Comparison of ENCODE assay signal across 1 cellular context in the genomic region with DNA sequence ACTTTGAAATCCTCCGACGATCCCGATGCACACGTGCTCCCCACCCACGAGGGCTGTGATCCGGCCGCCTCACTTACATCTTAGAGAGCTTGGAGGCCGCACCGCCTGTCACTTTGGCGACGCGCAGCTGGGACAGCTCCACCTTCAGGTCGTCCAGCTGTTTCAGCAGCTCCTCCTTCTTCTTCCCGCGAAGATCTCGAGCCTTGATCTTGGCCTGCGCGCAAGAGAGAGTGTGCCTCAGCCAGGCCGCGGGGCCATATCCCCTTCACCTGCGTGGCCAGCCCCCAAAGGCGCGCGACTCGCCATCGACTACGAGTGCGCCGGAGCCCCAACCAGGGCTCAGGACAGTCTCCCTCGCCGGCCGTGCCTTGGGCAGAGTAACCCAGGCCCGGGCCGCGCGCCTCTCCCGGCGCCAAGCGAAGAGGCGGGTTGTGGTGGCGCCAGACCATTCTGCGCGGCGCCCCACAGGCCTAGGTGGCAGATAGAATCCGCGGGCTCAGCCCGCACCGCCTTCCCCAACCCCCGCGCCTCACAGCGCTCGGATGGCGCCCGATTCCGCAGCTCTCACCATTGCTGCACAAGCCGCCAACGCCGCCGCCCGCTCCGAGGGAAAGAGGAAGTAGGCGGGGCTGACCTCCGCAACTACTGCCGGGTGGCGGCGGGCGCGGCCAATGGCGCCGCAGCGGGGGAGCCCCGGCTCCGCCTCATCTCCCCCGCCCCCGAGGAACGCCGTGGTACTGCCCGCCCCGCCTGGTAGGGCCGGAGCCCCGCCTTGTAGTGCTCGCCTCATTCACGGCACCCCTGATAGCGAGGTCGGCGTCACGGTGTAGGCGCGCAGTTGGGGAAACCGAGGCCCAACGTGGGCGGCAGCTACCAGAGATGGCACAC.
TF ChIP-seq lines count a peak whose summit lies in the region.

A gene (plus strand): TSS at position 789 of the 888 bp plus-strand sequence. CDS start 7,161 bp downstream, outside the sequence.
A gene (minus strand): TSS at position 616 of the 888 bp plus-strand sequence. CDS start 45 bp downstream, at position 571.

TF ChIP-seq in HepG2, 621 proteins besides CTCF, POLR2A, EP300 and RAD21 (continues in another document):
- peak; percentile 99 for TF ChIP-seq SPEN (CRISPR knock-in tag; IDR thresholded peaks at IDR 0.05; ENCODE audit: low read depth)
- TF ChIP-seq SMAD3 (CRISPR knock-in tag; IDR thresholded peaks at IDR 0.05): peak; percentile 37; the same call in 1 of the 2 replicates
- peak; percentile 63 for TF ChIP-seq ELF3 (CRISPR knock-in tag; IDR thresholded peaks at IDR 0.05)
- no peak for TF ChIP-seq ARNT (IDR thresholded peaks at IDR 0.05)
- TF ChIP-seq ADNP (CRISPR knock-in tag; IDR thresholded peaks at IDR 0.05): no peak
- no peak for TF ChIP-seq SMYD3 (CRISPR knock-in tag; IDR thresholded peaks at IDR 0.05)
- peak; percentile 76 for TF ChIP-seq ZFP82 (CRISPR knock-in tag; IDR thresholded peaks at IDR 0.05; ENCODE audit: borderline replicate concordance)
- peak; percentile 24 for TF ChIP-seq KLF12 (CRISPR knock-in tag; IDR thresholded peaks at IDR 0.05; ENCODE audit: borderline replicate concordance)
- TF ChIP-seq TBX3 (IDR thresholded peaks at IDR 0.05; ENCODE audit: borderline replicate concordance): no peak
- TF ChIP-seq ZNF747 (CRISPR knock-in tag; IDR thresholded peaks at IDR 0.05; ENCODE audit: borderline replicate concordance): peak; percentile 64; the same call in 1 of the 2 replicates
- peak; percentile 86; the same call in 1 of the 2 replicates for TF ChIP-seq ZNF557 (CRISPR knock-in tag; IDR thresholded peaks at IDR 0.05)
- peak; percentile 85; the same call in 1 of the 2 replicates for TF ChIP-seq NAIF1 (CRISPR knock-in tag; IDR thresholded peaks at IDR 0.05; ENCODE audit: borderline replicate concordance)
- 0 out of 2 replicates have a peak, but pooled peaks have one; percentile 24 for TF ChIP-seq HOXA9 (CRISPR knock-in tag; IDR thresholded peaks at IDR 0.05; ENCODE audit: borderline replicate concordance)
- TF ChIP-seq GZF1 (CRISPR knock-in tag; IDR thresholded peaks at IDR 0.05): peak; percentile 78; the same call in 1 of the 2 replicates
- peak; percentile 61; the same call in 1 of the 2 replicates for TF ChIP-seq ZSCAN25 (CRISPR knock-in tag; IDR thresholded peaks at IDR 0.05)
- no peak for TF ChIP-seq KDM3A (CRISPR knock-in tag; IDR thresholded peaks at IDR 0.05; ENCODE audit: low read depth)
- TF ChIP-seq, protein P1, sequence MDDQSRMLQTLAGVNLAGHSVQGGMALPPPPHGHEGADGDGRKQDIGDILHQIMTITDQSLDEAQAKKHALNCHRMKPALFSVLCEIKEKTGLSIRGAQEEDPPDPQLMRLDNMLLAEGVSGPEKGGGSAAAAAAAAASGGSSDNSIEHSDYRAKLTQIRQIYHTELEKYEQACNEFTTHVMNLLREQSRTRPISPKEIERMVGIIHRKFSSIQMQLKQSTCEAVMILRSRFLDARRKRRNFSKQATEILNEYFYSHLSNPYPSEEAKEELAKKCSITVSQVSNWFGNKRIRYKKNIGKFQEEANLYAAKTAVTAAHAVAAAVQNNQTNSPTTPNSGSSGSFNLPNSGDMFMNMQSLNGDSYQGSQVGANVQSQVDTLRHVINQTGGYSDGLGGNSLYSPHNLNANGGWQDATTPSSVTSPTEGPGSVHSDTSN (CRISPR knock-in tag; IDR thresholded peaks at IDR 0.05; ENCODE audit: borderline replicate concordance): no peak
- 0 out of 2 replicates have a peak, but pooled peaks have one; percentile 4 for TF ChIP-seq STAG1 (CRISPR knock-in tag; IDR thresholded peaks at IDR 0.05)
- peak; percentile 91; the same call in 1 of the 2 replicates for TF ChIP-seq POLR2AphosphoS2 (IDR thresholded peaks at IDR 0.05; ENCODE audit: low read depth, low read length)
- no peak for TF ChIP-seq SOX6 (IDR thresholded peaks at IDR 0.05)
- peak; percentile 66 for TF ChIP-seq SOX6 (CRISPR knock-in tag; IDR thresholded peaks at IDR 0.05)
- peak; percentile 75; the same call in 1 of the 2 replicates for TF ChIP-seq ZNF737 (CRISPR knock-in tag; IDR thresholded peaks at IDR 0.05; ENCODE audit: borderline replicate concordance)
- peak; percentile 82 for TF ChIP-seq HNRNPK (IDR thresholded peaks at IDR 0.05; ENCODE audit: low read depth, low read length, poor library complexity, severe bottlenecking)
- TF ChIP-seq GABPA (IDR thresholded peaks at IDR 0.05; ENCODE audit: low read depth, low read length): no peak
- peak; percentile 89 for TF ChIP-seq GABPA (CRISPR knock-in tag; IDR thresholded peaks at IDR 0.05; ENCODE audit: low read depth)
- TF ChIP-seq ZNF749 (CRISPR knock-in tag; IDR thresholded peaks at IDR 0.05; ENCODE audit: borderline replicate concordance): peak; percentile 88; the same call in 1 of the 2 replicates
- no peak for TF ChIP-seq SIX4 (CRISPR knock-in tag; IDR thresholded peaks at IDR 0.05)
- TF ChIP-seq, protein P2, sequence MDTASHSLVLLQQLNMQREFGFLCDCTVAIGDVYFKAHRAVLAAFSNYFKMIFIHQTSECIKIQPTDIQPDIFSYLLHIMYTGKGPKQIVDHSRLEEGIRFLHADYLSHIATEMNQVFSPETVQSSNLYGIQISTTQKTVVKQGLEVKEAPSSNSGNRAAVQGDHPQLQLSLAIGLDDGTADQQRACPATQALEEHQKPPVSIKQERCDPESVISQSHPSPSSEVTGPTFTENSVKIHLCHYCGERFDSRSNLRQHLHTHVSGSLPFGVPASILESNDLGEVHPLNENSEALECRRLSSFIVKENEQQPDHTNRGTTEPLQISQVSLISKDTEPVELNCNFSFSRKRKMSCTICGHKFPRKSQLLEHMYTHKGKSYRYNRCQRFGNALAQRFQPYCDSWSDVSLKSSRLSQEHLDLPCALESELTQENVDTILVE (CRISPR knock-in tag; IDR thresholded peaks at IDR 0.05): 0 out of 2 replicates have a peak, but pooled peaks have one; percentile 62
- TF ChIP-seq KAT7 (CRISPR knock-in tag; IDR thresholded peaks at IDR 0.05; ENCODE audit: borderline replicate concordance): peak; percentile 91
- TF ChIP-seq, protein P3, sequence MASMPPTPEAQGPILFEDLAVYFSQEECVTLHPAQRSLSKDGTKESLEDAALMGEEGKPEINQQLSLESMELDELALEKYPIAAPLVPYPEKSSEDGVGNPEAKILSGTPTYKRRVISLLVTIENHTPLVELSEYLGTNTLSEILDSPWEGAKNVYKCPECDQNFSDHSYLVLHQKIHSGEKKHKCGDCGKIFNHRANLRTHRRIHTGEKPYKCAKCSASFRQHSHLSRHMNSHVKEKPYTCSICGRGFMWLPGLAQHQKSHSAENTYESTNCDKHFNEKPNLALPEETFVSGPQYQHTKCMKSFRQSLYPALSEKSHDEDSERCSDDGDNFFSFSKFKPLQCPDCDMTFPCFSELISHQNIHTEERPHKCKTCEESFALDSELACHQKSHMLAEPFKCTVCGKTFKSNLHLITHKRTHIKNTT (CRISPR knock-in tag; IDR thresholded peaks at IDR 0.05): no peak
- TF ChIP-seq NFIB (CRISPR knock-in tag; IDR thresholded peaks at IDR 0.05; ENCODE audit: borderline replicate concordance): no peak
- TF ChIP-seq, protein P4, sequence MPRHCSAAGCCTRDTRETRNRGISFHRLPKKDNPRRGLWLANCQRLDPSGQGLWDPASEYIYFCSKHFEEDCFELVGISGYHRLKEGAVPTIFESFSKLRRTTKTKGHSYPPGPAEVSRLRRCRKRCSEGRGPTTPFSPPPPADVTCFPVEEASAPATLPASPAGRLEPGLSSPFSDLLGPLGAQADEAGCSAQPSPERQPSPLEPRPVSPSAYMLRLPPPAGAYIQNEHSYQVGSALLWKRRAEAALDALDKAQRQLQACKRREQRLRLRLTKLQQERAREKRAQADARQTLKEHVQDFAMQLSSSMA (CRISPR knock-in tag; IDR thresholded peaks at IDR 0.05): peak; percentile 63; the same call in 1 of the 2 replicates
- peak; percentile 61; the same call in 1 of the 2 replicates for TF ChIP-seq KMT2A (CRISPR knock-in tag; IDR thresholded peaks at IDR 0.05)
- TF ChIP-seq ZNF253 (CRISPR knock-in tag; IDR thresholded peaks at IDR 0.05; ENCODE audit: borderline replicate concordance): peak; percentile 53; the same call in 1 of the 2 replicates
- TF ChIP-seq SRSF1 (optimal IDR thresholded peaks at IDR 0.05; ENCODE audit: low read depth, low read length): peak; percentile 87
- TF ChIP-seq, protein P5, sequence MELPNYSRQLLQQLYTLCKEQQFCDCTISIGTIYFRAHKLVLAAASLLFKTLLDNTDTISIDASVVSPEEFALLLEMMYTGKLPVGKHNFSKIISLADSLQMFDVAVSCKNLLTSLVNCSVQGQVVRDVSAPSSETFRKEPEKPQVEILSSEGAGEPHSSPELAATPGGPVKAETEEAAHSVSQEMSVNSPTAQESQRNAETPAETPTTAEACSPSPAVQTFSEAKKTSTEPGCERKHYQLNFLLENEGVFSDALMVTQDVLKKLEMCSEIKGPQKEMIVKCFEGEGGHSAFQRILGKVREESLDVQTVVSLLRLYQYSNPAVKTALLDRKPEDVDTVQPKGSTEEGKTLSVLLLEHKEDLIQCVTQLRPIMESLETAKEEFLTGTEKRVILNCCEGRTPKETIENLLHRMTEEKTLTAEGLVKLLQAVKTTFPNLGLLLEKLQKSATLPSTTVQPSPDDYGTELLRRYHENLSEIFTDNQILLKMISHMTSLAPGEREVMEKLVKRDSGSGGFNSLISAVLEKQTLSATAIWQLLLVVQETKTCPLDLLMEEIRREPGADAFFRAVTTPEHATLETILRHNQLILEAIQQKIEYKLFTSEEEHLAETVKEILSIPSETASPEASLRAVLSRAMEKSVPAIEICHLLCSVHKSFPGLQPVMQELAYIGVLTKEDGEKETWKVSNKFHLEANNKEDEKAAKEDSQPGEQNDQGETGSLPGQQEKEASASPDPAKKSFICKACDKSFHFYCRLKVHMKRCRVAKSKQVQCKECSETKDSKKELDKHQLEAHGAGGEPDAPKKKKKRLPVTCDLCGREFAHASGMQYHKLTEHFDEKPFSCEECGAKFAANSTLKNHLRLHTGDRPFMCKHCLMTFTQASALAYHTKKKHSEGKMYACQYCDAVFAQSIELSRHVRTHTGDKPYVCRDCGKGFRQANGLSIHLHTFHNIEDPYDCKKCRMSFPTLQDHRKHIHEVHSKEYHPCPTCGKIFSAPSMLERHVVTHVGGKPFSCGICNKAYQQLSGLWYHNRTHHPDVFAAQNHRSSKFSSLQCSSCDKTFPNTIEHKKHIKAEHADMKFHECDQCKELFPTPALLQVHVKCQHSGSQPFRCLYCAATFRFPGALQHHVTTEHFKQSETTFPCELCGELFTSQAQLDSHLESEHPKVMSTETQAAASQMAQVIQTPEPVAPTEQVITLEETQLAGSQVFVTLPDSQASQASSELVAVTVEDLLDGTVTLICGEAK (IDR thresholded peaks at IDR 0.05): peak; percentile 46
- TF ChIP-seq, protein P5 (CRISPR knock-in tag; IDR thresholded peaks at IDR 0.05): peak; percentile 66
- TF ChIP-seq NFYC (CRISPR knock-in tag; IDR thresholded peaks at IDR 0.05): peak; percentile 80
- TF ChIP-seq, protein P6, sequence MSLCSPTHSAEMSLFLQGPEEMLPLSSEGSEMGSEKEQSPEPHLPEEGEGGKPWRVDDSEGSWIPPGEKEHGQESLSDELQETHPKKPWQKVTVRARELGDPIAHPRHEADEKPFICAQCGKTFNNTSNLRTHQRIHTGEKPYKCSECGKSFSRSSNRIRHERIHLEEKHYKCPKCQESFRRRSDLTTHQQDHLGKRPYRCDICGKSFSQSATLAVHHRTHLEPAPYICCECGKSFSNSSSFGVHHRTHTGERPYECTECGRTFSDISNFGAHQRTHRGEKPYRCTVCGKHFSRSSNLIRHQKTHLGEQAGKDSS (CRISPR knock-in tag; IDR thresholded peaks at IDR 0.05; ENCODE audit: borderline replicate concordance, low read depth): peak; percentile 20; the same call in 1 of the 2 replicates
- TF ChIP-seq, protein P7, sequence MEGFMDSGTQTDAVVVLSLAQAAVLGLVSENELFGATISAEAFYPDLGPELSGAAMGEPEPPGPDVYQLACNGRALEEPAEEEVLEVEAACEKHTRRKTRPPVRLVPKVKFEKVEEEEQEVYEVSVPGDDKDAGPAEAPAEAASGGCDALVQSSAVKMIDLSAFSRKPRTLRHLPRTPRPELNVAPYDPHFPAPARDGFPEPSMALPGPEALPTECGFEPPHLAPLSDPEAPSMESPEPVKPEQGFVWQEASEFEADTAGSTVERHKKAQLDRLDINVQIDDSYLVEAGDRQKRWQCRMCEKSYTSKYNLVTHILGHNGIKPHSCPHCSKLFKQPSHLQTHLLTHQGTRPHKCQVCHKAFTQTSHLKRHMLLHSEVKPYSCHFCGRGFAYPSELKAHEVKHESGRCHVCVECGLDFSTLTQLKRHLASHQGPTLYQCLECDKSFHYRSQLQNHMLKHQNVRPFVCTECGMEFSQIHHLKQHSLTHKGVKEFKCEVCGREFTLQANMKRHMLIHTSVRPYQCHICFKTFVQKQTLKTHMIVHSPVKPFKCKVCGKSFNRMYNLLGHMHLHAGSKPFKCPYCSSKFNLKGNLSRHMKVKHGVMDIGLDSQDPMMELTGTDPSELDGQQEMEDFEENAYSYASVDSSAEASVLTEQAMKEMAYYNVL (CRISPR knock-in tag; IDR thresholded peaks at IDR 0.05; ENCODE audit: borderline replicate concordance): no peak
- peak; percentile 80; the same call in 1 of the 2 replicates for TF ChIP-seq ZNF138 (CRISPR knock-in tag; IDR thresholded peaks at IDR 0.05; ENCODE audit: low read depth)
